ENCODE assay signal across 16 cellular contexts in genomic region chr18:77137851-77138250, GRCh38.
"Had no signal": no experiment of that assay in that cellular context is flagged by ENCODE, and none has a peak within 500 bp of the region (broad histone marks: within the 10 kb centered on the region; RNA-seq: fewer than 3 reads in every experiment).

No MANE protein-coding gene starts in this region.

- H3K36me3 ChIP-seq: cardiac muscle cell, upper lobe of right lung had no signal

- H3K4me3 ChIP-seq: cardiac muscle cell, hepatocyte, upper lobe of right lung had no signal

- H3K27ac Mint-ChIP-seq: activated naive CD8-positive, alpha-beta T cell treated with anti-CD3 and anti-CD28 coated beads, Interleukin-2, amount 50 U/mL, for 24 hours; activated T-helper 1 cell treated with anti-CD3 and anti-CD28 coated beads, Interleukin-12 subunit alpha, Interleukin-12 subunit beta, Interleukin-2, Interleukin-4 antibody, amounts not matched to agents 30 ng/mL and 10 ng/mL and 1 ng/mL, durations not matched to agents 14 hours and 24 hours and 36 hours had no signal

- H3K27me3 Mint-ChIP-seq: activated naive CD8-positive, alpha-beta T cell treated with anti-CD3 and anti-CD28 coated beads, Interleukin-2, amount 50 U/mL, for 24 hours had no signal

- H3K27me3 ChIP-seq: hepatocyte, upper lobe of right lung had no signal

- H3K4me2 ChIP-seq: hepatocyte had no signal

- H3K4me3 Mint-ChIP-seq: activated naive CD8-positive, alpha-beta T cell treated with anti-CD3 and anti-CD28 coated beads, Interleukin-2, amount 50 U/mL, for 24 hours; activated T-helper 1 cell treated with anti-CD3 and anti-CD28 coated beads, Interleukin-12 subunit alpha, Interleukin-12 subunit beta, Interleukin-2, Interleukin-4 antibody, amounts not matched to agents 30 ng/mL and 10 ng/mL and 1 ng/mL, durations not matched to agents 14 hours and 24 hours and 36 hours; nephron had no signal

- H3K9me3 ChIP-seq: upper lobe of right lung had no signal

- DNase-seq: activated CD4-positive, alpha-beta T cell treated with anti-CD3 and anti-CD28 coated beads, Interleukin-2, amount 50 U/mL, for 1 hour; activated naive CD4-positive, alpha-beta T cell; activated naive CD8-positive, alpha-beta T cell treated with anti-CD3 and anti-CD28 coated beads, Interleukin-2, amount 50 U/mL, for 24 hours; erythroblast; islet precursor cell; occipital lobe; right cardiac atrium; small intestine; stimulated activated CD4-positive, alpha-beta T cell treated with anti-CD3 and anti-CD28 coated beads, Interleukin-4, amount 100 ng/mL, for 24 hours; stimulated activated naive CD4-positive, alpha-beta T cell; substantia nigra; upper lobe of right lung had no signal

- H3K27ac ChIP-seq: cardiac muscle cell, hepatocyte, upper lobe of right lung had no signal
